Comparison of ENCODE assay signal across 8 cellular contexts in genomic region chr19:46016426-46017094, GRCh38. TPM values are rescaled to one million over a fixed set of nuclear protein-coding genes. Genes with fewer than 3 reads are reported as not detected.
A peak's percentile ranks its signal among the peaks of the same experiment; 100 is the strongest.
DNase-seq lines count a peak whose midpoint lies in the region; ATAC-seq and TF ChIP-seq lines count a peak whose summit lies in the region.

No MANE protein-coding gene starts in this region.

- DNase-seq in GM06990 (ENCODE audit: extremely low read depth, insufficient read length), result peak; percentile 75
- DNase-seq in HS-5 (ENCODE audit: low read depth), result peak; percentile 35
- DNase-seq in NOMO-1 treated with DMSO at 0.1 percent for 48 hours (lab: John Stamatoyannopoulos, UW; ENCODE audit: unreplicated experiment), result peak; percentile 62
- peak; percentile 69 for DNase-seq in activated T-cell treated with anti-CD3 and anti-CD28 coated beads for 4 hours
- DNase-seq in stimulated activated CD8-positive, alpha-beta memory T cell treated with anti-CD3 and anti-CD28 coated beads, Interleukin-4, amount 100 ng/mL, for 48 hours, result peak; percentile 88

- ATAC-seq in HG03135 (IDR thresholded peaks at IDR 0.05; ENCODE audit: unreplicated experiment), result no peak

- H3K27me3 ChIP-seq in GM06990 (replicated peaks; ENCODE audit: control insufficient read depth, insufficient read depth, low read length) (no peaks in the 10 kb centered on the region), esophagus (ENCODE audit: control insufficient read depth in 1 of 2, insufficient read depth in 2 of 2, low read length in 2 of 2) (no peaks in the 10 kb centered on the region), muscle layer of duodenum (ENCODE audit: low read depth, low read length) (peaks cover 13% of the 10 kb centered on the region)

- no peaks in the 10 kb centered on the region for H3K9me3 ChIP-seq in esophagus (ENCODE audit: control insufficient read depth in 2 of 2, insufficient read depth in 1 of 2, low read depth in 1 of 2, low read length in 1 of 2)
- no peaks in the 10 kb centered on the region for H3K9me3 ChIP-seq in muscle layer of duodenum (ENCODE audit: control insufficient read depth in 1 of 2, low read length in 2 of 2)

- 1% methylated on average over 46 to 48 of the region's 48 CpGs for WGBS in esophagus, 2 donors

- peak; percentile 90 for TF ChIP-seq CTCF in GM06990 (IDR thresholded peaks at IDR 0.05; ENCODE audit: insufficient read depth, low read length, poor library complexity, severe bottlenecking)

- H3K4me3 ChIP-seq in GM06990 (replicated peaks; ENCODE audit: low read depth, low read length) (peak overlapping the region; percentile 68), esophagus (ENCODE audit: low read depth in 1 of 2, low read length in 2 of 2) (peak overlapping the region; percentile 70 to 71), muscle layer of duodenum (ENCODE audit: low read depth in 1 of 2, low read length in 2 of 2) (peak overlapping the region; percentile 77 to 79)

- H3K27ac ChIP-seq in esophagus (ENCODE audit: low read depth in 2 of 2, low read length in 1 of 2), result peak overlapping the region in 1 of 2 donors; percentile 6
- H3K27ac ChIP-seq in muscle layer of duodenum (ENCODE audit: low read length), result no peak overlapping the region

- peaks cover 13% of the 10 kb centered on the region in 2 donors for H3K4me1 ChIP-seq in esophagus (ENCODE audit: control insufficient read depth in 2 of 2, insufficient read depth in 2 of 2, low read length in 1 of 2)
- peaks cover 0 to 22% of the 10 kb centered on the region in 2 donors for H3K4me1 ChIP-seq in muscle layer of duodenum (ENCODE audit: control insufficient read depth in 1 of 2, insufficient read depth in 2 of 2, low read length in 2 of 2)

- H3K36me3 ChIP-seq in GM06990 (ENCODE audit: control insufficient read depth, insufficient read depth, low read length) (no peaks in the 10 kb centered on the region; the same call in none of the 2 replicates), esophagus (ENCODE audit: control insufficient read depth in 2 of 2, insufficient read depth in 2 of 2, low read length in 1 of 2) (no peaks in the 10 kb centered on the region), muscle layer of duodenum (ENCODE audit: control insufficient read depth in 1 of 2, insufficient read depth in 2 of 2, low read length in 2 of 2) (peaks cover 0 to 6% of the 10 kb centered on the region in 2 donors)

RNA-seq across cellular contexts. Expression of gene PGLYRP1, which starts 6.3 kb away (rescaled TPM):
- polyA plus RNA-seq in esophagus, result not detected

RNA-seq across cellular contexts. Expression of gene CCDC61, which starts 21.3 kb away (rescaled TPM):
- polyA plus RNA-seq in esophagus, result 10 to 100 TPM in 1 of 2 donors, 1 to 10 TPM in 1; 8.1 to 12.3 TPM

RNA-seq across cellular contexts. Expression of gene IGFL4, which starts 24.2 kb away (rescaled TPM):
- polyA plus RNA-seq in esophagus, result under 1 TPM; 0.02 to 0.16 TPM

RNA-seq across cellular contexts. Expression of gene NOVA2, which starts 42.9 kb away (rescaled TPM):
- 1 to 10 TPM in 1 of 2 donors, under 1 TPM in 1; 0.31 to 1.0 TPM for polyA plus RNA-seq in esophagus

Comparison
In these comparisons a context has a peak if more than half of its experiments do, and no peak if none do; other contexts are left out.
1. DNase-seq: peak in every context shown above with its lines; median percentile 88 in stimulated activated CD8-positive, alpha-beta memory T cell treated with anti-CD3 and anti-CD28 coated beads, Interleukin-4, amount 100 ng/mL, for 48 hours; 75 in GM06990; 69 in activated T-cell treated with anti-CD3 and anti-CD28 coated beads for 4 hours; 62 in NOMO-1 treated with DMSO at 0.1 percent for 48 hours; 35 in HS-5.